Comparison of ENCODE assay signal across 32 cellular contexts in the genomic region with DNA sequence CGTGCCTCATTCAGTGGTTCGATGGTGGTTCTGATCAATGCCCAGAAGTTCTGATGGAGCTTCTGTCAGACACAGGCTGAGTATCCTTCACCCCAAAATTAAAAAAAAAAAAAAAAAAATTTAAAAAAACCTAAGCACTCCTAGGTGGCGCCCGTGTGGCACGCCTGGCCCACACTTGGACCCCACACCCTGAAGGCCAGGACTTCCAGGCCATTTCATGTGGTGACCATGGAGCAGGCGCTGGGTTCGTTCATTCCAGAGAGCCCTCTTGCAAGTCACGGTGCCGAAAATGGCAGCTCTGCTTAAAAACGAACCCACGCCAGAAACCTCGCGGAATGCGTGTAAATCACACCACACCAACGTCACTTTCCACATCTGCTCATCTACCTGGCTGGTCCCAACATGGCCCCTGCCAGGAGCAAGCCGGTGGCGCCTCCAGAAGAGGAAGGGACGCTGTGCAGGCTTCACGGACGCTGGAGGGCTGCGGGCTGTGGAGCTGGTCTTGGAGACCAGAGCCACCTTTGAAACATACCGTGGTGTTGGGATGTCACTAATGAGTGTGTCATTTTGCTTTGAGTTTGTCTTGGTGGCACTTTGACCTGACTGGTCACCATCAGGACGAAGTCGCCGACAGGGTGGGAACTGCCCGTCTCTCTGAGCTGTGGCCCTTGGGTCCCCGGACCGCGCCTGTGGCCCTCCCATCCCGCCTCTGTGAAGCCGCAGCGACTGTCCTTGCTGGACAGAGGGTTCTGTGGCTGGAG.
"Had no signal": no experiment of that assay in that cellular context is flagged by ENCODE, and none has a peak within 500 bp of the region (broad histone marks: within the 10 kb centered on the region; RNA-seq: fewer than 3 reads in every experiment).

No MANE protein-coding gene starts in this region.

- ATAC-seq: activated CD8-positive, alpha-beta memory T cell treated with anti-CD3 and anti-CD28 coated beads, Interleukin-2, amount 10 ng/mL, durations not matched to agents 7 days and 5 days; activated T-cell treated with anti-CD3 and anti-CD28 coated beads, Interleukin-2, amount 50 U/mL, for 72 hours; activated T-helper 17 cell treated with anti-CD3 and anti-CD28 coated beads, Interleukin-2, amount 50 U/mL, for 72 hours; body of pancreas; PC-3 had no signal

- H3K4me1 ChIP-seq: breast epithelium had no signal

- FAIRE-seq: astrocyte had no signal

- H3K4me3 ChIP-seq: body of pancreas, breast epithelium, Peyer's patch had no signal

- H3K36me3 ChIP-seq: breast epithelium had no signal

- H3K27me3 ChIP-seq: body of pancreas, breast epithelium, Peyer's patch had no signal

- H3K27ac ChIP-seq: breast epithelium had no signal

- DNase-seq: activated B cell treated with CpG ODN at 0.5 μM for 24 hours; activated CD4-positive, alpha-beta memory T cell treated with anti-CD3 and anti-CD28 coated beads, Interleukin-2, amount 10 ng/mL, durations not matched to agents 7 days and 5 days; activated CD4-positive, alpha-beta T cell treated with anti-CD3 and anti-CD28 coated beads for 1 hour; activated CD4-positive, alpha-beta T cell treated with anti-CD3 and anti-CD28 coated beads for 48 hours; activated CD8-positive, alpha-beta memory T cell treated with anti-CD3 and anti-CD28 coated beads for 24 hours; activated CD8-positive, alpha-beta memory T cell treated with anti-CD3 and anti-CD28 coated beads, Interleukin-2, amount 10 ng/mL, durations not matched to agents 7 days and 5 days; activated CD8-positive, alpha-beta memory T cell treated with anti-CD3 and anti-CD28 coated beads, Interleukin-2, amount 50 U/mL, for 48 hours; activated effector memory CD4-positive, alpha-beta T cell treated with anti-CD3 and anti-CD28 coated beads, Interleukin-2, amount 50 U/mL, for 16 hours; activated naive CD4-positive, alpha-beta T cell; activated naive CD8-positive, alpha-beta T cell treated with anti-CD3 and anti-CD28 coated beads, Interleukin-2, amount 10 ng/mL, durations not matched to agents 7 days and 5 days; activated T-cell treated with anti-CD3 and anti-CD28 coated beads, Interleukin-2, amount 50 U/mL, for 1 hour; activated T-cell treated with anti-CD3 and anti-CD28 coated beads, Interleukin-2, amount 50 U/mL, for 72 hours; body of pancreas; cerebellar nuclear complex; Karpas-422; NCI-H1105; NCI-H1417 treated with DMSO at 0.1 percent for 48 hours; NCI-H1694; NCI-H1930; NCI-H345; NCI-H524 treated with DMSO at 0.1 percent for 48 hours; PC-3; Peyer's patch; Right ventricle myocardium superior; RPMI8226; SW 1271; T-helper 1 cell; T-helper 2 cell; T-helper 9 cell had no signal

- H3K9me3 ChIP-seq: body of pancreas, breast epithelium, Peyer's patch had no signal
